1 cellular context compared by ENCODE assay signal in the genomic region with DNA sequence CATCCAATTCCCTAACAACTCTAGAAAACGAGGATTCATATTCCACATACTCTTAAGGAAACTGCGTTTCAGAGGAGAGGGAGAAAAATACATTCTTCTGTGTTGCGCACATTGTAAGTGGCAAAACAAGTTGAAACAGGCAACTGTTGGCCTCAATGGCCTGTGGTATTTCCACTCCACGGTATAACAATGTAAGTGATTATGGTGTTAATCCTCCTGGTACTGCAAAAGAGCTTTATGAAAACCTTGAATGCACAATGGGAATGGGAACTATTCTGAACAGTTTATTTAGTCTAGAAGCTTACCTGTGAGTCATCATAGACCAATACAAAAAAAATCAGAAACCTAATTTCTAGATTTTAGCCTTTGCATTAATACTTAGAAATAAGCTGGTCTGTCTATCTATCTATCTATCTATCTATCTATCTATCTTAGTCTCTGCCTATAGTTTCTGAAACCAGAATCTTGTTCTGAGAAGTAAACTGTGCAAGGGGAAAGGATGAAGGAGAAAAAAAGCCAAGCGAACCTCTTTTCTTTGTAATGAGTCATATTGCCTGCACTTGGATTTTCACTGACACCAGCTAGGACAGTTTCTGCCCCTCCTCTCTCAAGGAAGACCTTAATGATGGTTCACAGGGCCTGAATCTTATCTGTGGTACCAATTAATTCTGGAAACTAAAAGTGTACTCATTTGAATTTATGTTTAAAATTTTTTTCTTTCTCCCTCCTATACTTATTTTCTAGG.
TF ChIP-seq lines count a peak whose summit lies in the region.

No MANE protein-coding gene starts in this region.

TF ChIP-seq in IMR-90, 13 proteins besides CTCF, POLR2A, EP300 and RAD21 (continued from another document):
- TF ChIP-seq, protein P1, sequence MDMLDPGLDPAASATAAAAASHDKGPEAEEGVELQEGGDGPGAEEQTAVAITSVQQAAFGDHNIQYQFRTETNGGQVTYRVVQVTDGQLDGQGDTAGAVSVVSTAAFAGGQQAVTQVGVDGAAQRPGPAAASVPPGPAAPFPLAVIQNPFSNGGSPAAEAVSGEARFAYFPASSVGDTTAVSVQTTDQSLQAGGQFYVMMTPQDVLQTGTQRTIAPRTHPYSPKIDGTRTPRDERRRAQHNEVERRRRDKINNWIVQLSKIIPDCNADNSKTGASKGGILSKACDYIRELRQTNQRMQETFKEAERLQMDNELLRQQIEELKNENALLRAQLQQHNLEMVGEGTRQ (IDR thresholded peaks at IDR 0.05; ENCODE audit: low read depth, low read length), result no peak
- TF ChIP-seq NFE2L2 (IDR thresholded peaks at IDR 0.05; ENCODE audit: low read depth, low read length) (no peak), FOS (IDR thresholded peaks at IDR 0.05; ENCODE audit: low read depth, low read length) (0 out of 2 replicates have a peak, but pooled peaks have one; percentile 25), BHLHE40 (IDR thresholded peaks at IDR 0.05; ENCODE audit: low read depth, low read length) (no peak), RCOR1 (IDR thresholded peaks at IDR 0.05; ENCODE audit: insufficient replicate concordance, low read length) (no peak)
- TF ChIP-seq, protein P2, sequence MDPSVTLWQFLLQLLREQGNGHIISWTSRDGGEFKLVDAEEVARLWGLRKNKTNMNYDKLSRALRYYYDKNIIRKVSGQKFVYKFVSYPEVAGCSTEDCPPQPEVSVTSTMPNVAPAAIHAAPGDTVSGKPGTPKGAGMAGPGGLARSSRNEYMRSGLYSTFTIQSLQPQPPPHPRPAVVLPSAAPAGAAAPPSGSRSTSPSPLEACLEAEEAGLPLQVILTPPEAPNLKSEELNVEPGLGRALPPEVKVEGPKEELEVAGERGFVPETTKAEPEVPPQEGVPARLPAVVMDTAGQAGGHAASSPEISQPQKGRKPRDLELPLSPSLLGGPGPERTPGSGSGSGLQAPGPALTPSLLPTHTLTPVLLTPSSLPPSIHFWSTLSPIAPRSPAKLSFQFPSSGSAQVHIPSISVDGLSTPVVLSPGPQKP (IDR thresholded peaks at IDR 0.05; ENCODE audit: borderline replicate concordance, low read depth, low read length), result no peak
